In the genomic region with DNA sequence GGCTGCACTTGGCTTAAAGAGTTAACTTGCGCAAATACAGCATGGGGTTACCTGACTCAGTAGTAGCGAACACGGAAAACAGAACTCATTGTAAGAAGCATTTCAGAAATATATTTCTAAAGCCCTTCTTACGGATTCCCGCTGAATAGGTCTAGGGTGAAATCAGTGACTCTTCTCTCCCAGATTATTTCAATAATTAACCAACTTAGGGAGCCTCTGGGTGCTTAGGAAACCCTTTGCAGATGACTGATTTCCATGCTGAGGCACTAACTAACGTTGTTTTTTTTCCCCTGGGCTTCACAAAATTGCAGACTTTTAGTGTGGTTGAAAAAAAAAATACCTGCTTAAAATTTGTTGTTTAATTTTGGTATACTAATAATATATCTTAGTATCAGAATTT, we compare ENCODE assay signal across 35 cellular contexts. TPM values are rescaled to one million over a fixed set of nuclear protein-coding genes. Genes with fewer than 3 reads are reported as not detected.
"Had no signal": no experiment of that assay in that cellular context is flagged by ENCODE, and none has a peak within 500 bp of the region (broad histone marks: within the 10 kb centered on the region; RNA-seq: fewer than 3 reads in every experiment).

No MANE protein-coding gene starts in this region.

- H3K9me3 Mint-ChIP-seq: activated B cell treated with CpG ODN at 0.5 μM for 24 hours; activated CD4-positive, alpha-beta memory T cell treated with anti-CD3 and anti-CD28 coated beads for 36 hours; activated CD4-positive, alpha-beta T cell treated with anti-CD3 and anti-CD28 coated beads, Interleukin-2, amount 10 ng/mL, durations not matched to agents 24 days and 14 days; activated CD8-positive, alpha-beta T cell treated with anti-CD3 and anti-CD28 coated beads for 36 hours; activated naive CD4-positive, alpha-beta T cell treated with anti-CD3 and anti-CD28 coated beads for 36 hours; activated naive CD4-positive, alpha-beta T cell treated with anti-CD3 and anti-CD28 coated beads, Interleukin-2, amount 50 U/mL, for 72 hours; activated naive CD8-positive, alpha-beta T cell treated with anti-CD3 and anti-CD28 coated beads for 36 hours; activated T-cell treated with anti-CD3 and anti-CD28 coated beads, Interleukin-2, amount 50 U/mL, for 4 hours; activated T-cell treated with anti-CD3 and anti-CD28 coated beads, Interleukin-2, amount 50 U/mL, for 72 hours; activated T-helper 1 cell treated with anti-CD3 and anti-CD28 coated beads, Interleukin-12 subunit alpha, Interleukin-12 subunit beta, Interleukin-2, Interleukin-4 antibody, amounts not matched to agents 30 ng/mL and 10 ng/mL and 1 ng/mL, durations not matched to agents 14 hours and 24 hours and 36 hours; activated T-helper 17 cell treated with anti-CD3 and anti-CD28 coated beads, Interleukin-2, amount 50 U/mL, for 72 hours; brain; central memory CD8-positive, alpha-beta T cell; T-helper 1 cell treated with Interleukin-12 subunit alpha and Interleukin-12 subunit beta and Interleukin-4 antibody, amounts not matched to agents 30 μg/mL and 1 μg/mL, for 36 hours; T-helper 2 cell treated with Interferon-gamma antibody and Interleukin-4, amounts not matched to agents 5 μg/mL and 100 μg/mL, for 36 hours had no signal

- H3K4me3 Mint-ChIP-seq: activated B cell treated with CpG ODN at 0.5 μM for 24 hours; activated CD4-positive, alpha-beta memory T cell treated with anti-CD3 and anti-CD28 coated beads for 36 hours; activated CD4-positive, alpha-beta T cell treated with anti-CD3 and anti-CD28 coated beads, Interleukin-2, amount 10 ng/mL, durations not matched to agents 24 days and 14 days; activated CD8-positive, alpha-beta T cell treated with anti-CD3 and anti-CD28 coated beads for 36 hours; activated naive CD4-positive, alpha-beta T cell treated with anti-CD3 and anti-CD28 coated beads for 36 hours; activated naive CD8-positive, alpha-beta T cell treated with anti-CD3 and anti-CD28 coated beads for 36 hours; activated T-cell treated with anti-CD3 and anti-CD28 coated beads, Interleukin-2, amount 50 U/mL, for 4 hours; activated T-cell treated with anti-CD3 and anti-CD28 coated beads, Interleukin-2, amount 50 U/mL, for 72 hours; activated T-helper 1 cell treated with anti-CD3 and anti-CD28 coated beads, Interleukin-12 subunit alpha, Interleukin-12 subunit beta, Interleukin-2, Interleukin-4 antibody, amounts not matched to agents 30 ng/mL and 10 ng/mL and 1 ng/mL, durations not matched to agents 14 hours and 24 hours and 36 hours; activated T-helper 17 cell treated with anti-CD3 and anti-CD28 coated beads, Interleukin-2, amount 50 U/mL, for 72 hours; brain; central memory CD8-positive, alpha-beta T cell; T-helper 1 cell treated with Interleukin-12 subunit alpha and Interleukin-12 subunit beta and Interleukin-4 antibody, amounts not matched to agents 30 μg/mL and 1 μg/mL, for 36 hours; T-helper 2 cell treated with Interferon-gamma antibody and Interleukin-4, amounts not matched to agents 5 μg/mL and 100 μg/mL, for 36 hours had no signal

- H3K4me3 ChIP-seq: adrenal gland, ascending aorta, cardiac muscle cell had no signal

- H3K4me1 Mint-ChIP-seq: activated B cell treated with CpG ODN at 0.5 μM for 24 hours; activated CD4-positive, alpha-beta T cell treated with anti-CD3 and anti-CD28 coated beads, Interleukin-2, amount 10 ng/mL, durations not matched to agents 24 days and 14 days; activated naive CD8-positive, alpha-beta T cell treated with anti-CD3 and anti-CD28 coated beads for 36 hours; activated T-helper 17 cell treated with anti-CD3 and anti-CD28 coated beads, Interleukin-2, amount 50 U/mL, for 72 hours; brain; central memory CD8-positive, alpha-beta T cell had no signal

- DNase-seq: activated B cell treated with CpG ODN at 0.5 μM for 24 hours; activated CD4-positive, alpha-beta memory T cell treated with anti-CD3 and anti-CD28 coated beads for 36 hours; activated CD4-positive, alpha-beta T cell treated with anti-CD3 and anti-CD28 coated beads for 4 hours; activated CD4-positive, alpha-beta T cell treated with anti-CD3 and anti-CD28 coated beads, Interleukin-2, amount 10 ng/mL, durations not matched to agents 24 days and 14 days; activated CD4-positive, alpha-beta T cell treated with anti-CD3 and anti-CD28 coated beads, Interleukin-2, amount 50 U/mL, for 1 hour; activated CD4-positive, alpha-beta T cell treated with anti-CD3 and anti-CD28 coated beads, Interleukin-2, amount 50 U/mL, for 4 hours; activated CD4-positive, CD25-positive, alpha-beta regulatory T cell treated with anti-CD3 and anti-CD28 coated beads, Interleukin-2, amount 50 U/mL, for 72 hours; activated CD8-positive, alpha-beta memory T cell treated with anti-CD3 and anti-CD28 coated beads, Interleukin-2, amount 50 U/mL, for 4 hours; activated CD8-positive, alpha-beta T cell treated with anti-CD3 and anti-CD28 coated beads for 36 hours; activated effector memory CD4-positive, alpha-beta T cell treated with anti-CD3 and anti-CD28 coated beads, Interleukin-2, amount 50 U/mL, for 16 hours; activated gamma-delta T cell treated with Interleukin-2 at 50 U/mL for 16 hours; activated naive CD4-positive, alpha-beta T cell; activated naive CD4-positive, alpha-beta T cell treated with anti-CD3 and anti-CD28 coated beads for 36 hours; activated naive CD4-positive, alpha-beta T cell treated with anti-CD3 and anti-CD28 coated beads, Interleukin-2, amount 50 U/mL, for 16 hours; activated naive CD8-positive, alpha-beta T cell treated with anti-CD3 and anti-CD28 coated beads for 36 hours; activated T-cell treated with anti-CD3 and anti-CD28 coated beads for 4 hours; activated T-cell treated with anti-CD3 and anti-CD28 coated beads, Interleukin-2, amount 50 U/mL, for 1 hour; activated T-cell treated with anti-CD3 and anti-CD28 coated beads, Interleukin-2, amount 50 U/mL, for 4 hours; activated T-cell treated with anti-CD3 and anti-CD28 coated beads, Interleukin-2, amount 50 U/mL, for 72 hours; adrenal gland; amygdala; anterior cingulate cortex; caudate nucleus; T-helper 1 cell; T-helper 2 cell; T-helper 9 cell had no signal

- H3K27me3 Mint-ChIP-seq: activated naive CD8-positive, alpha-beta T cell treated with anti-CD3 and anti-CD28 coated beads for 36 hours; brain had no signal

- H3K36me3 Mint-ChIP-seq: activated CD4-positive, alpha-beta memory T cell treated with anti-CD3 and anti-CD28 coated beads for 36 hours; activated naive CD4-positive, alpha-beta T cell treated with anti-CD3 and anti-CD28 coated beads, Interleukin-2, amount 50 U/mL, for 72 hours; activated naive CD8-positive, alpha-beta T cell treated with anti-CD3 and anti-CD28 coated beads for 36 hours had no signal

- ATAC-seq: activated CD8-positive, alpha-beta T cell treated with anti-CD3 and anti-CD28 coated beads for 36 hours; activated naive CD4-positive, alpha-beta T cell treated with anti-CD3 and anti-CD28 coated beads, Interleukin-2, amount 50 U/mL, for 72 hours; activated T-cell treated with anti-CD3 and anti-CD28 coated beads, Interleukin-2, amount 50 U/mL, for 4 hours; activated T-cell treated with anti-CD3 and anti-CD28 coated beads, Interleukin-2, amount 50 U/mL, for 72 hours; activated T-helper 17 cell treated with anti-CD3 and anti-CD28 coated beads, Interleukin-2, amount 50 U/mL, for 72 hours had no signal

- H3K27ac Mint-ChIP-seq: activated B cell treated with CpG ODN at 0.5 μM for 24 hours; activated CD4-positive, alpha-beta memory T cell treated with anti-CD3 and anti-CD28 coated beads for 36 hours; activated CD4-positive, alpha-beta T cell treated with anti-CD3 and anti-CD28 coated beads, Interleukin-2, amount 10 ng/mL, durations not matched to agents 24 days and 14 days; activated CD8-positive, alpha-beta T cell treated with anti-CD3 and anti-CD28 coated beads for 36 hours; activated naive CD4-positive, alpha-beta T cell treated with anti-CD3 and anti-CD28 coated beads for 36 hours; activated naive CD4-positive, alpha-beta T cell treated with anti-CD3 and anti-CD28 coated beads, Interleukin-2, amount 50 U/mL, for 72 hours; activated naive CD8-positive, alpha-beta T cell treated with anti-CD3 and anti-CD28 coated beads for 36 hours; activated T-cell treated with anti-CD3 and anti-CD28 coated beads, Interleukin-2, amount 50 U/mL, for 72 hours; activated T-helper 1 cell treated with anti-CD3 and anti-CD28 coated beads, Interleukin-12 subunit alpha, Interleukin-12 subunit beta, Interleukin-2, Interleukin-4 antibody, amounts not matched to agents 30 ng/mL and 10 ng/mL and 1 ng/mL, durations not matched to agents 14 hours and 24 hours and 36 hours; activated T-helper 17 cell treated with anti-CD3 and anti-CD28 coated beads, Interleukin-2, amount 50 U/mL, for 72 hours; brain; T-helper 1 cell treated with Interleukin-12 subunit alpha and Interleukin-12 subunit beta and Interleukin-4 antibody, amounts not matched to agents 30 μg/mL and 1 μg/mL, for 36 hours; T-helper 2 cell treated with Interferon-gamma antibody and Interleukin-4, amounts not matched to agents 5 μg/mL and 100 μg/mL, for 36 hours had no signal

RNA-seq across cellular contexts. Expression of a gene that starts 59.6 kb away (rescaled TPM):
- total RNA-seq: activated B cell treated with CpG ODN at 0.5 μM for 24 hours had no signal
